In the genomic region with DNA sequence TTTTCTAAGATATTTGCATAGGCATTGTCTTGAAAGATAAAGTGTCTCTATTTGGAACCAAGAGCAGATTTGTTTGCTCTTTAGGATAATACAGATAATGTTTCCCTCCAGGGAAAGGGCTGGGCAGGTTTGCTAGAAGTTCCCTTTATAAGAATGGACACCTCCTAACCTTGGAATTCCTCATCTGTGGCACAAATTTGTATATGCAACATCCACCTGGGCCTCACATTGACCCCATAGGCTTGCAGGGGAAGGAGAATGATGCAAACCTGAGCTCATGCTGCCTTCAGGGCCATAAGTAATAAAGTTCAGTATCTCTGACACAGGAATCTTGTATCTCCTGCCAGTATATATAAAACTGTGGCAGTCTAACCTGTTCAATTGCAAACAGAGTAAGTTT, we compare ENCODE assay signal across 19 cellular contexts.
A peak's percentile ranks its signal among the peaks of the same experiment; 100 is the strongest.
DNase-seq lines count a peak whose midpoint lies in the region; ATAC-seq, FAIRE-seq and TF ChIP-seq lines count a peak whose summit lies in the region.
"Had no signal": no experiment of that assay in that cellular context is flagged by ENCODE, and none has a peak within 500 bp of the region (broad histone marks: within the 10 kb centered on the region; RNA-seq: fewer than 3 reads in every experiment).

No MANE protein-coding gene starts in this region.

- no peaks in the 10 kb centered on the region for H3K4me1 ChIP-seq in keratinocyte (ENCODE audit: control insufficient read depth, extremely low read depth, insufficient read depth, low read length)

- no peaks in the 10 kb centered on the region for H3K9me3 ChIP-seq in keratinocyte (ENCODE audit: control insufficient read depth, low read depth, low read length)

- no peak overlapping the region for H3K9ac ChIP-seq in keratinocyte (ENCODE audit: control insufficient read depth, extremely low read depth, insufficient read depth, low read length)

- H2AFZ ChIP-seq in keratinocyte (ENCODE audit: control insufficient read depth, low read length) = no peak overlapping the region
- H2AFZ ChIP-seq: GM23338 had no signal

- dilution Hi-C loops in keratinocyte (cut with MboI; ENCODE audit: extremely low pct_ligation_motif_present, low sequenced_read_pairs) = no loop called here

- H3K9me3 Mint-ChIP-seq in WTC11 = peaks cover 21% of the 10 kb centered on the region

- no peak overlapping the region for H3K4me3 ChIP-seq in keratinocyte (ENCODE audit: control insufficient read depth in 2 of 3, extremely low read depth in 1 of 3, insufficient read depth in 2 of 3, low read depth in 1 of 3, low read length in 3 of 3)
- H3K4me3 ChIP-seq: GM23338 had no signal

- H3K79me2 ChIP-seq in keratinocyte (ENCODE audit: control insufficient read depth, insufficient read depth, low read length) = no peaks in the 10 kb centered on the region

- H3K36me3 Mint-ChIP-seq in WTC11 = peaks cover 9% of the 10 kb centered on the region

- peak overlapping the region; percentile 44; the same call in 1 of the 2 replicates for H3K27ac Mint-ChIP-seq in WTC11
- H3K27ac Mint-ChIP-seq: GM23338 had no signal

- ATAC-seq in WTC11 (no peak), GM18519 (IDR thresholded peaks at IDR 0.05; ENCODE audit: low FRiP score, unreplicated experiment) (no peak)
- ATAC-seq: GM23338, HCT116, Right ventricle myocardium inferior, SK-N-SH treated with all-trans-retinoic acid at 6 μM for 48 hours had no signal

- no peaks in the 10 kb centered on the region for H3K27me3 Mint-ChIP-seq in WTC11 (ENCODE audit: low read depth)

- FAIRE-seq in keratinocyte (lab: Jason Lieb, UNC) = no peak

- no peaks in the 10 kb centered on the region for H3K27me3 ChIP-seq in keratinocyte (ENCODE audit: control insufficient read depth, extremely low read depth, insufficient read depth, low read length)

- no peaks in the 10 kb centered on the region for H3K9me1 ChIP-seq in keratinocyte (ENCODE audit: control insufficient read depth, extremely low read depth, insufficient read depth, low read length)

- peak; percentile 4 for DNase-seq in SIG-M5 treated with dmso at 0.1 percent for 504 hours (lab: John Stamatoyannopoulos, UW; ENCODE audit: unreplicated experiment)
- DNase-seq in SIG-M5 (lab: John Stamatoyannopoulos, UW) = no peak
- peak; percentile 16 for DNase-seq in NCI-H226
- no peak for DNase-seq in WTC11 (ENCODE audit: low spot score)
- peak; percentile 13 for DNase-seq in keratinocyte (ENCODE audit: low read depth, low spot score)
- DNase-seq in activated gamma-delta T cell treated with Interleukin-2 at 50 U/mL for 16 hours = no peak
- no peak for DNase-seq in NCI-H1694 treated with DMSO at 0.1 percent for 48 hours (lab: John Stamatoyannopoulos, UW)
- DNase-seq: C1 segment of cervical spinal cord, EL, NCI-H1048, NCI-H146, NCI-H345, NCI-H748 treated with DMSO at 0.1 percent for 48 hours, T-helper 1 cell had no signal

- CTCF ChIA-PET in WTC11 (lab: Charles Lee) = no interaction called here

- no peak overlapping the region for H3K4me2 ChIP-seq in keratinocyte (ENCODE audit: control insufficient read depth, extremely low read depth, insufficient read depth, low read depth, low read length)
- H3K4me2 ChIP-seq: GM23338 had no signal

- H3K27ac ChIP-seq in keratinocyte (ENCODE audit: control insufficient read depth, insufficient read depth, low read length) = peak overlapping the region; percentile 31

- TF ChIP-seq CTCF in WTC11 (IDR thresholded peaks at IDR 0.05) (no peak), keratinocyte (optimal IDR thresholded peaks at IDR 0.05 in 1 of 3, IDR thresholded peaks at IDR 0.05 in 1 of 3, conservative IDR thresholded peaks at IDR 0.05 in 1 of 3; ENCODE audit: extremely low read depth in 1 of 3, insufficient read depth in 2 of 3, low read length in 3 of 3) (no peak)

- POLR2A ChIA-PET in WTC11 (lab: Charles Lee) = interaction anchor here (0.6 kb wide), 1 partner anchor 829 kb away, joined by 3 read pairs; no protein-coding TSS in a partner anchor

- H4K20me1 ChIP-seq in keratinocyte (ENCODE audit: control insufficient read depth, extremely low read depth, insufficient read depth, low read length) = no peaks in the 10 kb centered on the region

- H3K4me3 Mint-ChIP-seq in WTC11 = no peak overlapping the region
- H3K4me3 Mint-ChIP-seq: GM23338 had no signal

- peaks cover 31% of the 10 kb centered on the region for H3K4me1 Mint-ChIP-seq in WTC11
- H3K4me1 Mint-ChIP-seq: GM23338 had no signal

- no peaks in the 10 kb centered on the region for H3K36me3 ChIP-seq in keratinocyte (ENCODE audit: control insufficient read depth in 2 of 2, extremely low read depth in 1 of 2, insufficient read depth in 2 of 2, low read length in 2 of 2)

TF ChIP-seq in WTC11, 78 proteins besides CTCF, POLR2A, EP300 and RAD21:
- TF ChIP-seq, protein P1, sequence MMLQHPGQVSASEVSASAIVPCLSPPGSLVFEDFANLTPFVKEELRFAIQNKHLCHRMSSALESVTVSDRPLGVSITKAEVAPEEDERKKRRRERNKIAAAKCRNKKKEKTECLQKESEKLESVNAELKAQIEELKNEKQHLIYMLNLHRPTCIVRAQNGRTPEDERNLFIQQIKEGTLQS (CRISPR knock-in tag; conservative IDR thresholded peaks at IDR 0.05) = no peak
- TF ChIP-seq ZNF396 (CRISPR knock-in tag; IDR thresholded peaks at IDR 0.05; ENCODE audit: borderline replicate concordance) = no peak
- TF ChIP-seq NFYB (CRISPR knock-in tag; conservative IDR thresholded peaks at IDR 0.05; ENCODE audit: low read depth) = no peak
- TF ChIP-seq GABPB1 (CRISPR knock-in tag; IDR thresholded peaks at IDR 0.05) = no peak
- TF ChIP-seq ZNF263 (CRISPR knock-in tag; IDR thresholded peaks at IDR 0.05; ENCODE audit: low read depth) = no peak
- TF ChIP-seq, protein P2, sequence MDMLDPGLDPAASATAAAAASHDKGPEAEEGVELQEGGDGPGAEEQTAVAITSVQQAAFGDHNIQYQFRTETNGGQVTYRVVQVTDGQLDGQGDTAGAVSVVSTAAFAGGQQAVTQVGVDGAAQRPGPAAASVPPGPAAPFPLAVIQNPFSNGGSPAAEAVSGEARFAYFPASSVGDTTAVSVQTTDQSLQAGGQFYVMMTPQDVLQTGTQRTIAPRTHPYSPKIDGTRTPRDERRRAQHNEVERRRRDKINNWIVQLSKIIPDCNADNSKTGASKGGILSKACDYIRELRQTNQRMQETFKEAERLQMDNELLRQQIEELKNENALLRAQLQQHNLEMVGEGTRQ (CRISPR knock-in tag; IDR thresholded peaks at IDR 0.05) = no peak
- TF ChIP-seq ZNF138 (CRISPR knock-in tag; conservative IDR thresholded peaks at IDR 0.05) = no peak
- no peak for TF ChIP-seq FOXP1 (CRISPR knock-in tag; IDR thresholded peaks at IDR 0.05; ENCODE audit: borderline replicate concordance)
- no peak for TF ChIP-seq FOXJ3 (CRISPR knock-in tag; IDR thresholded peaks at IDR 0.05; ENCODE audit: borderline replicate concordance)
- TF ChIP-seq ELF4 (CRISPR knock-in tag; IDR thresholded peaks at IDR 0.05; ENCODE audit: low read depth) = no peak
- TF ChIP-seq, protein P3, sequence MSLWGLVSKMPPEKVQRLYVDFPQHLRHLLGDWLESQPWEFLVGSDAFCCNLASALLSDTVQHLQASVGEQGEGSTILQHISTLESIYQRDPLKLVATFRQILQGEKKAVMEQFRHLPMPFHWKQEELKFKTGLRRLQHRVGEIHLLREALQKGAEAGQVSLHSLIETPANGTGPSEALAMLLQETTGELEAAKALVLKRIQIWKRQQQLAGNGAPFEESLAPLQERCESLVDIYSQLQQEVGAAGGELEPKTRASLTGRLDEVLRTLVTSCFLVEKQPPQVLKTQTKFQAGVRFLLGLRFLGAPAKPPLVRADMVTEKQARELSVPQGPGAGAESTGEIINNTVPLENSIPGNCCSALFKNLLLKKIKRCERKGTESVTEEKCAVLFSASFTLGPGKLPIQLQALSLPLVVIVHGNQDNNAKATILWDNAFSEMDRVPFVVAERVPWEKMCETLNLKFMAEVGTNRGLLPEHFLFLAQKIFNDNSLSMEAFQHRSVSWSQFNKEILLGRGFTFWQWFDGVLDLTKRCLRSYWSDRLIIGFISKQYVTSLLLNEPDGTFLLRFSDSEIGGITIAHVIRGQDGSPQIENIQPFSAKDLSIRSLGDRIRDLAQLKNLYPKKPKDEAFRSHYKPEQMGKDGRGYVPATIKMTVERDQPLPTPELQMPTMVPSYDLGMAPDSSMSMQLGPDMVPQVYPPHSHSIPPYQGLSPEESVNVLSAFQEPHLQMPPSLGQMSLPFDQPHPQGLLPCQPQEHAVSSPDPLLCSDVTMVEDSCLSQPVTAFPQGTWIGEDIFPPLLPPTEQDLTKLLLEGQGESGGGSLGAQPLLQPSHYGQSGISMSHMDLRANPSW (CRISPR knock-in tag; conservative IDR thresholded peaks at IDR 0.05; ENCODE audit: low read depth) = no peak
- TF ChIP-seq SP1 (CRISPR knock-in tag; conservative IDR thresholded peaks at IDR 0.05) = no peak
- TF ChIP-seq ZNF317 (CRISPR knock-in tag; IDR thresholded peaks at IDR 0.05; ENCODE audit: borderline replicate concordance, low read depth) = no peak
- no peak for TF ChIP-seq FOXK1 (CRISPR knock-in tag; IDR thresholded peaks at IDR 0.05)

Comparison
In these comparisons a context has a peak if more than half of its experiments do, and no peak if none do; other contexts are left out.
1. DNase-seq: peak in SIG-M5 treated with dmso at 0.1 percent for 504 hours (single experiment), NCI-H226 (single experiment) and keratinocyte (single experiment); none in SIG-M5 (single experiment), WTC11 (single experiment), activated gamma-delta T cell treated with Interleukin-2 at 50 U/mL for 16 hours (single experiment) and NCI-H1694 treated with DMSO at 0.1 percent for 48 hours (single experiment).